Comparison of ENCODE assay signal across 21 cellular contexts in the genomic region with DNA sequence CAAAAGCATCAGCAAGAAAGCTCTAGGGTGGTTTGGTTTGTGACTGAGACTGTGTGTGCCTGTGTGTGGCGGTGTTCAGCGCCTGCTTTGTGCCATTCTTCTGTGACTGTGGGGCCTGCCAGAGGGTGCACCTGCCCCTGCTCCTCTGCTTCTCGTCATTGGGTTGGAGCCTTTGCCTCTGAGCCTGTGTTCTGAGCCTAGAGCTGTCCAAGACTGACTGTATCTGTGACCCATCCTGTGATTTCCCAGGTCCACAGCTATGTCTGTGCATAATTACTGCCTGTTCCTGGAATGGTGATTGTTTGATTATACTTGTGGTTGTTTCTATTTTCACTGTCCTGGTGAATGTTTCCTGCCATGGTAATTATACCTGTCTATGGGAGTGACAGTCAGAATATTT.
"Had no signal": no experiment of that assay in that cellular context is flagged by ENCODE, and none has a peak within 500 bp of the region (broad histone marks: within the 10 kb centered on the region; RNA-seq: fewer than 3 reads in every experiment).

No MANE protein-coding gene starts in this region.

- ATAC-seq: activated naive CD8-positive, alpha-beta T cell treated with anti-CD3 and anti-CD28 coated beads, Interleukin-2, amount 50 U/mL, for 24 hours; left ventricle myocardium superior had no signal

- DNase-seq: activated CD4-positive, CD25-positive, alpha-beta regulatory T cell treated with anti-CD3 and anti-CD28 coated beads, Interleukin-2, amount 50 U/mL, for 72 hours; activated CD8-positive, alpha-beta memory T cell treated with anti-CD3 and anti-CD28 coated beads for 24 hours; activated CD8-positive, alpha-beta memory T cell treated with anti-CD3 and anti-CD28 coated beads, Interleukin-2, amount 50 U/mL, for 48 hours; activated effector memory CD4-positive, alpha-beta T cell treated with Interleukin-2 at 50 U/mL for 16 hours; activated naive CD4-positive, alpha-beta T cell treated with anti-CD3 and anti-CD28 coated beads, Interleukin-2, amount 10 ng/mL, durations not matched to agents 7 days and 5 days; activated naive CD8-positive, alpha-beta T cell treated with anti-CD3 and anti-CD28 coated beads, Interleukin-2, amount 50 U/mL, for 24 hours; activated T-cell treated with anti-CD3 and anti-CD28 coated beads, Interleukin-2, amount 50 U/mL, for 48 hours; anterior cingulate cortex; central memory CD4-positive, alpha-beta T cell; colonic mucosa; erythroblast; foreskin melanocyte; head of caudate nucleus; kidney glomerular epithelial cell; left ventricle myocardium superior; occipital lobe; posterior cingulate gyrus; stimulated activated CD4-positive, alpha-beta T cell treated with anti-CD3 and anti-CD28 coated beads, Interleukin-12 subunit alpha, Interleukin-12 subunit beta, amount 100 ng/mL, for 4 hours; stimulated activated CD4-positive, alpha-beta T cell treated with anti-CD3 and anti-CD28 coated beads, Interleukin-1b, Interleukin-23, amount 100 ng/mL, for 48 hours; stimulated activated CD8-positive, alpha-beta memory T cell treated with anti-CD3 and anti-CD28 coated beads, Interleukin-4, amount 100 ng/mL, for 48 hours; stimulated activated naive CD4-positive, alpha-beta T cell treated with Interleukin-2 at 50 U/mL for 16 hours had no signal
